12 cellular contexts compared by ENCODE assay signal in genomic region chr7:54542920-54543539, GRCh38. TPM values are rescaled to one million over a fixed set of nuclear protein-coding genes. Genes with fewer than 3 reads are reported as not detected.
A peak's percentile ranks its signal among the peaks of the same experiment; 100 is the strongest.
DNase-seq lines count a peak whose midpoint lies in the region; ATAC-seq, FAIRE-seq and TF ChIP-seq lines count a peak whose summit lies in the region.
"Had no signal": no experiment of that assay in that cellular context is flagged by ENCODE, and none has a peak within 500 bp of the region (broad histone marks: within the 10 kb centered on the region; RNA-seq: fewer than 3 reads in every experiment).

No MANE protein-coding gene starts in this region.

- TF ChIP-seq RAD21 in A549 (conservative IDR thresholded peaks at IDR 0.05 in 1 of 2, IDR thresholded peaks at IDR 0.05 in 1 of 2) (no peak), Ishikawa (IDR thresholded peaks at IDR 0.05; ENCODE audit: low read depth) (no peak)

- no peak for FAIRE-seq in A549 (lab: Jason Lieb, UNC)

- no peak for TF ChIP-seq POLR2A in A549 (IDR thresholded peaks at IDR 0.05; ENCODE audit: low read length)

- H3K4me3 ChIP-seq in A549: no peak overlapping the region
- peak overlapping the region; percentile 49 for H3K4me3 ChIP-seq in WERI-Rb-1 (ENCODE audit: low read depth, low read length)
- H3K4me3 ChIP-seq in iPS-18a (ENCODE audit: low read length): peak overlapping the region; percentile 81
- H3K4me3 ChIP-seq in CD8-positive, alpha-beta memory T cell (ENCODE audit: low read length): no peak overlapping the region
- H3K4me3 ChIP-seq: BLaER1 had no signal

- ATAC-seq in A549 (no peak; a peak in 1 of 6 replicates), HG02840 (IDR thresholded peaks at IDR 0.05; ENCODE audit: low FRiP score, unreplicated experiment) (no peak)
- ATAC-seq: activated naive CD4-positive, alpha-beta T cell treated with anti-CD3 and anti-CD28 coated beads, Interleukin-2, amount 50 U/mL, for 72 hours had no signal

- TF ChIP-seq CTCF in A549 (IDR thresholded peaks at IDR 0.05) (no peak), WERI-Rb-1 (IDR thresholded peaks at IDR 0.05; ENCODE audit: low read depth, low read length) (no peak)

- peaks cover 1 to 19% (median 16%) of the 10 kb centered on the region in 5 donors for H3K9me3 Mint-ChIP-seq in CD8-positive, alpha-beta memory T cell

- H3K4me1 ChIP-seq in A549 (peaks cover 5% of the 10 kb centered on the region; the same call in 1 of the 3 replicates), iPS-18a (ENCODE audit: control insufficient read depth, low read depth, low read length) (peaks cover 14% of the 10 kb centered on the region)
- H3K4me1 ChIP-seq in CD8-positive, alpha-beta memory T cell (ENCODE audit: insufficient read depth, low read length): no peaks in the 10 kb centered on the region
- H3K4me1 ChIP-seq: BLaER1 had no signal

- H3K9me3 ChIP-seq in A549 (no peaks in the 10 kb centered on the region), WERI-Rb-1 (ENCODE audit: severe bottlenecking) (no peaks in the 10 kb centered on the region), iPS-18a (ENCODE audit: control insufficient read depth, low read depth, low read length) (no peaks in the 10 kb centered on the region)
- H3K9me3 ChIP-seq in CD8-positive, alpha-beta memory T cell (ENCODE audit: low read length): no peaks in the 10 kb centered on the region

- no peak overlapping the region for H3K4me3 Mint-ChIP-seq in CD8-positive, alpha-beta memory T cell

- no peak for TF ChIP-seq EP300 in A549 (IDR thresholded peaks at IDR 0.05)
- TF ChIP-seq EP300 in Ishikawa (IDR thresholded peaks at IDR 0.05; ENCODE audit: borderline replicate concordance): no peak

- no peaks in the 10 kb centered on the region for H3K36me3 ChIP-seq in WERI-Rb-1
- H3K36me3 ChIP-seq in iPS-18a (ENCODE audit: control insufficient read depth, low read depth, low read length): no peaks in the 10 kb centered on the region
- no peaks in the 10 kb centered on the region for H3K36me3 ChIP-seq in CD8-positive, alpha-beta memory T cell (ENCODE audit: insufficient read depth, low read length)
- H3K36me3 ChIP-seq: BLaER1 had no signal

- H3K4me2 ChIP-seq in A549: no peak overlapping the region; the same call in 2 of the 3 replicates
- H3K4me2 ChIP-seq: BLaER1 had no signal

- peaks cover 0 to 7% (median 0%) of the 10 kb centered on the region in 3 donors for H3K36me3 Mint-ChIP-seq in CD8-positive, alpha-beta memory T cell

- DNase-seq in A549 (ENCODE audit: low read depth in 1 of 2, low spot score in 1 of 2): no peak
- DNase-seq in WERI-Rb-1: no peak
- no peak for DNase-seq in middle frontal gyrus (ENCODE audit: extremely low spot score, low spot score)
- no peak for DNase-seq in CD8-positive, alpha-beta memory T cell
- DNase-seq in NCI-H2196 (lab: John Stamatoyannopoulos, UW; ENCODE audit: unreplicated experiment): no peak
- DNase-seq: NCI-H1436 had no signal

- CTCF ChIA-PET in A549 (lab: Yijun Ruan, JAX): interaction anchor here (0.7 kb wide), 1 partner anchor 598 kb away, joined by 3 read pairs; no protein-coding TSS in a partner anchor
- CTCF ChIA-PET in CD8-positive, alpha-beta memory T cell (lab: Charles Lee): no interaction called here

- POLR2A ChIA-PET in A549 (lab: Yijun Ruan, JAX): no interaction called here
- POLR2A ChIA-PET in CD8-positive, alpha-beta memory T cell (lab: Charles Lee): no interaction called here

- peaks cover 24 to 30% of the 10 kb centered on the region in 2 donors for H3K27me3 Mint-ChIP-seq in CD8-positive, alpha-beta memory T cell

- H3K4me1 Mint-ChIP-seq in CD8-positive, alpha-beta memory T cell: no peaks in the 10 kb centered on the region

- H3K27ac Mint-ChIP-seq in CD8-positive, alpha-beta memory T cell: no peak overlapping the region
- H3K27ac Mint-ChIP-seq: activated naive CD4-positive, alpha-beta T cell treated with anti-CD3 and anti-CD28 coated beads, Interleukin-2, amount 50 U/mL, for 72 hours had no signal

- H3K27me3 ChIP-seq in WERI-Rb-1 (ENCODE audit: insufficient read depth, low read depth, severe bottlenecking): no peaks in the 10 kb centered on the region
- peaks cover 67% of the 10 kb centered on the region for H3K27me3 ChIP-seq in iPS-18a (ENCODE audit: control insufficient read depth, insufficient read depth, low read length)
- peaks cover 6% of the 10 kb centered on the region for H3K27me3 ChIP-seq in CD8-positive, alpha-beta memory T cell (ENCODE audit: insufficient read depth, low read length, poor library complexity, severe bottlenecking)
- H3K27me3 ChIP-seq: BLaER1 had no signal

- 12% methylated on average over 9 of the region's 9 CpGs for WGBS in A549 (ENCODE audit: missing lambda C conversion rate)

- H3K27ac ChIP-seq in A549 (no peak overlapping the region), WERI-Rb-1 (peak overlapping the region; percentile 82), iPS-18a (ENCODE audit: low read length) (no peak overlapping the region)
- no peak overlapping the region for H3K27ac ChIP-seq in CD8-positive, alpha-beta memory T cell (ENCODE audit: low read depth, low read length)
- H3K27ac ChIP-seq: BLaER1, skin epidermis had no signal

- H3K9ac ChIP-seq in iPS-18a (ENCODE audit: low read length): no peak overlapping the region
- H3K9ac ChIP-seq: BLaER1 had no signal

TF ChIP-seq in A549, 52 proteins besides CTCF, POLR2A, EP300 and RAD21 (continues in another document):
- TF ChIP-seq RARB (CRISPR knock-in tag; IDR thresholded peaks at IDR 0.05): no peak
- no peak for TF ChIP-seq POLR2AphosphoS2 (conservative IDR thresholded peaks at IDR 0.05; ENCODE audit: low read length)
- TF ChIP-seq E2F6 (IDR thresholded peaks at IDR 0.05; ENCODE audit: borderline replicate concordance, low read depth): no peak

TF ChIP-seq in Ishikawa, 13 proteins besides CTCF, POLR2A, EP300 and RAD21:
- TF ChIP-seq REST (IDR thresholded peaks at IDR 0.05; ENCODE audit: low read depth) (peak; percentile 76), ZBTB7A (IDR thresholded peaks at IDR 0.05; ENCODE audit: low read depth) (no peak)

RNA-seq across cellular contexts. Expression of gene VSTM2A, which starts 0.9 kb away (rescaled TPM):
- polyA plus RNA-seq in A549 (2011; rRNA removed): not detected in 2 replicates
- not detected in 2 replicates for polyA plus RNA-seq in A549 (2012; cell fraction: cytosol; rRNA removed)
- polyA plus RNA-seq in A549 (2012; cell fraction: nucleus; rRNA removed): not detected in 2 replicates
- not detected in 3 replicates for polyA plus RNA-seq in A549 (2017; fragmentation: RNase III; extraction: RNeasy Plus Mini Kit Qiagen cat#74134 plus additional on column Dnase treatment)
- polyA minus RNA-seq in A549 (2011; rRNA and poly(A)+ RNA removed): not detected in 2 replicates
- not detected for total RNA-seq in CD8-positive, alpha-beta memory T cell
- polyA plus RNA-seq in CD8-positive, alpha-beta memory T cell: not detected
- total RNA-seq: activated naive CD4-positive, alpha-beta T cell treated with anti-CD3 and anti-CD28 coated beads, Interleukin-2, amount 50 U/mL, for 72 hours had no signal

Comparison
In these comparisons a context has a peak if more than half of its experiments do, and no peak if none do; other contexts are left out.
1. H3K4me3 ChIP-seq: peak in WERI-Rb-1 (single experiment) and iPS-18a (single experiment); none in A549 (single experiment) and CD8-positive, alpha-beta memory T cell (single experiment).